In genomic region chr6:129938242-129939020, GRCh38 we compare ENCODE assay signal across 21 cellular contexts.
A peak's percentile ranks its signal among the peaks of the same experiment; 100 is the strongest.
DNase-seq lines count a peak whose midpoint lies in the region; ATAC-seq, FAIRE-seq and TF ChIP-seq lines count a peak whose summit lies in the region.
"Had no signal": no experiment of that assay in that cellular context is flagged by ENCODE, and none has a peak within 500 bp of the region (broad histone marks: within the 10 kb centered on the region; RNA-seq: fewer than 3 reads in every experiment).

No MANE protein-coding gene starts in this region.

- H3K9ac ChIP-seq in BLaER1, result no peak overlapping the region

- FAIRE-seq in GM12891 (lab: Jason Lieb, UNC), result peak; percentile 26
- FAIRE-seq: H54, K562 had no signal

- no peaks in the 10 kb centered on the region for H3K36me3 Mint-ChIP-seq in progenitor cell of endocrine pancreas (ENCODE audit: insufficient read depth)
- H3K36me3 Mint-ChIP-seq: CD4-positive, alpha-beta memory T cell had no signal

- no peaks in the 10 kb centered on the region for H3K9me3 ChIP-seq in BLaER1
- no peaks in the 10 kb centered on the region for H3K9me3 ChIP-seq in hepatocyte (ENCODE audit: low read depth)
- H3K9me3 ChIP-seq: BE2C, Caco-2, Peyer's patch, SJSA1 had no signal

- no peak overlapping the region for H3K4me3 ChIP-seq in BLaER1
- H3K4me3 ChIP-seq in hepatocyte, result no peak overlapping the region
- H3K4me3 ChIP-seq: K562, Peyer's patch, SJSA1 had no signal

- TF ChIP-seq POLR2A in GM12891 (IDR thresholded peaks at IDR 0.05; ENCODE audit: low read depth, low read length), result no peak

- DNase-seq in GM12891 (ENCODE audit: insufficient read length, low spot score), result no peak
- DNase-seq in astrocyte of the hippocampus (ENCODE audit: low read depth, low spot score), result peak; percentile 8
- DNase-seq in kidney tubule cell (ENCODE audit: low spot score), result peak; percentile 49
- DNase-seq in progenitor cell of endocrine pancreas (ENCODE audit: low spot score, unreplicated experiment), result no peak
- no peak for DNase-seq in hepatocyte (ENCODE audit: low spot score)
- DNase-seq: BE2C; Caco-2; CD4-positive, alpha-beta memory T cell; GDM1; MM.1S; NCI-H1048; NCI-H1417 treated with DMSO at 0.1 percent for 48 hours; NCI-H187; NK-92 treated with Interleukin-12 subunit alpha and Interleukin-12 subunit beta, amount 100 ng/mL, for 24 hours; Peyer's patch had no signal

- peaks cover 16% of the 10 kb centered on the region for H3K4me1 ChIP-seq in BLaER1
- H3K4me1 ChIP-seq in hepatocyte (ENCODE audit: insufficient read depth), result no peaks in the 10 kb centered on the region
- H3K4me1 ChIP-seq: BE2C, Caco-2, Peyer's patch, SJSA1 had no signal

- ATAC-seq in GM19351 (IDR thresholded peaks at IDR 0.05; ENCODE audit: unreplicated experiment), result no peak
- ATAC-seq: K562, Right ventricle myocardium inferior had no signal

- no peaks in the 10 kb centered on the region for H3K9me3 Mint-ChIP-seq in progenitor cell of endocrine pancreas (ENCODE audit: low read depth)
- H3K9me3 Mint-ChIP-seq: CD4-positive, alpha-beta memory T cell had no signal

- no peaks in the 10 kb centered on the region for H4K20me1 ChIP-seq in BLaER1
- no peaks in the 10 kb centered on the region for H4K20me1 ChIP-seq in hepatocyte (ENCODE audit: insufficient read depth, poor library complexity, severe bottlenecking)

- H3K27ac Mint-ChIP-seq in progenitor cell of endocrine pancreas, result no peak overlapping the region
- H3K27ac Mint-ChIP-seq: CD4-positive, alpha-beta memory T cell had no signal

- no peak overlapping the region for H2AFZ ChIP-seq in hepatocyte

- H3K4me2 ChIP-seq in BLaER1, result peak overlapping the region; percentile 20
- no peak overlapping the region for H3K4me2 ChIP-seq in hepatocyte

- no peaks in the 10 kb centered on the region for H3K27me3 Mint-ChIP-seq in progenitor cell of endocrine pancreas

- no peak overlapping the region for H3K27ac ChIP-seq in BLaER1
- H3K27ac ChIP-seq in hepatocyte, result no peak overlapping the region
- H3K27ac ChIP-seq: Peyer's patch, SJSA1 had no signal

- no peaks in the 10 kb centered on the region for H3K27me3 ChIP-seq in BLaER1
- no peaks in the 10 kb centered on the region for H3K27me3 ChIP-seq in hepatocyte
- H3K27me3 ChIP-seq: BE2C, Peyer's patch, SJSA1 had no signal

- H3K4me1 Mint-ChIP-seq in progenitor cell of endocrine pancreas (ENCODE audit: low read depth), result no peaks in the 10 kb centered on the region

- WGBS in hepatocyte (ENCODE audit: low lambda C conversion rate, missing lambda C conversion rate), result 92% methylated on average over 8 of the region's 8 CpGs

- no peak overlapping the region for H3K4me3 Mint-ChIP-seq in progenitor cell of endocrine pancreas (ENCODE audit: low read depth)
- H3K4me3 Mint-ChIP-seq: CD4-positive, alpha-beta memory T cell had no signal

- no peaks in the 10 kb centered on the region for H3K9me2 ChIP-seq in hepatocyte (replicated peaks; ENCODE audit: insufficient read depth)

- no peak for TF ChIP-seq CTCF in progenitor cell of endocrine pancreas (IDR thresholded peaks at IDR 0.05; ENCODE audit: unreplicated experiment)
- TF ChIP-seq CTCF in hepatocyte (IDR thresholded peaks at IDR 0.05; ENCODE audit: poor library complexity), result no peak

- H3K79me2 ChIP-seq in hepatocyte, result no peaks in the 10 kb centered on the region

- H3K36me3 ChIP-seq in BLaER1 (no peaks in the 10 kb centered on the region), hepatocyte (replicated peaks; ENCODE audit: insufficient read depth, low read depth) (no peaks in the 10 kb centered on the region)
- H3K36me3 ChIP-seq: BE2C, Peyer's patch, SJSA1 had no signal

TF ChIP-seq in GM12891, 5 proteins besides CTCF, POLR2A, EP300 and RAD21:
- TF ChIP-seq POLR2AphosphoS5 (IDR thresholded peaks at IDR 0.05; ENCODE audit: low read depth, low read length), result no peak
- TF ChIP-seq SPI1 (IDR thresholded peaks at IDR 0.05; ENCODE audit: low read depth, low read length), result no peak
- TF ChIP-seq POU2F2 (IDR thresholded peaks at IDR 0.05; ENCODE audit: low read depth, low read length), result no peak
- TF ChIP-seq PAX5 (IDR thresholded peaks at IDR 0.05; ENCODE audit: insufficient read depth, low read length, severe bottlenecking), result no peak
- TF ChIP-seq TAF1 (IDR thresholded peaks at IDR 0.05; ENCODE audit: low read depth, low read length), result no peak
TF ChIP-seq in GM12891: peak in this region for 0.

Comparison
In these comparisons a context has a peak if more than half of its experiments do, and no peak if none do; other contexts are left out.
1. DNase-seq: peak in astrocyte of the hippocampus (single experiment) and kidney tubule cell (single experiment); none in GM12891 (single experiment), progenitor cell of endocrine pancreas (single experiment) and hepatocyte (single experiment).